ENCODE assay signal across 17 cellular contexts in the genomic region with DNA sequence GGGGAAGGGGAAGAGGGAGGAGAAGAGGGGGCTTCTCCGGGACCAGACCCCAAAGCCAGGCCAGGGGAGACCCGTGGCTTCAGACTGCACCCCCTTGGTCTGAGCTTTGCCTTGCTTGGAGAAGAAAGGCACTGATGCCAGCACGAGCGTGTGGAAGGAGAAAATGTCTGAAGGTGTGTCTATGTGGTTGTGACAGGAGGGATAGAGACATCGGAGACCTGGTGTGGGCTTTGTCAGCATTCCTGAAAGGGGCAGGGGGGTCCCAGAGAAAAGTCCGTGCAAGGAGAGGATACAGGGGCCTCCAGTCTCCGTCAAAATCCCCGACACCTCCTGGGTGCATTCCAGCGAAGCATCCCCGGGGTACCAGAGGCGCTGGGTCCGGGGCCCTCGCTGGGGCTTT.
DNase-seq lines count a peak whose midpoint lies in the region; ATAC-seq and TF ChIP-seq lines count a peak whose summit lies in the region.
"Had no signal": no experiment of that assay in that cellular context is flagged by ENCODE, and none has a peak within 500 bp of the region (broad histone marks: within the 10 kb centered on the region; RNA-seq: fewer than 3 reads in every experiment).

No MANE protein-coding gene starts in this region.

- DNase-seq in H7 (peak; percentile 37), WTC11 (ENCODE audit: low spot score) (no peak), iPS DF 6.9 (ENCODE audit: low read depth, low spot score) (no peak), neural progenitor cell (ENCODE audit: low spot score) (peak; percentile 63), glutamatergic neuron (no peak)
- DNase-seq in activated CD8-positive, alpha-beta memory T cell treated with anti-CD3 and anti-CD28 coated beads for 24 hours, result no peak
- no peak for DNase-seq in activated naive CD8-positive, alpha-beta T cell treated with anti-CD3 and anti-CD28 coated beads, Interleukin-2, amount 50 U/mL, for 24 hours
- DNase-seq: EL, MG63, NCI-H1417, NCI-H1694 treated with DMSO at 0.1 percent for 48 hours, NCI-H2081 treated with DMSO at 0.1 percent for 48 hours, NCI-H2171 treated with DMSO at 0.1 percent for 48 hours, NCI-H524 treated with DMSO at 0.1 percent for 48 hours, SHP77 had no signal

- ATAC-seq in WTC11, result peak; percentile 5
- ATAC-seq in activated naive CD8-positive, alpha-beta T cell treated with anti-CD3 and anti-CD28 coated beads, Interleukin-2, amount 50 U/mL, for 24 hours, result no peak
- ATAC-seq in GM21619 (IDR thresholded peaks at IDR 0.05; ENCODE audit: unreplicated experiment), result no peak

- H3K36me3 ChIP-seq in H7 (replicated peaks; ENCODE audit: control insufficient read depth, insufficient read depth, low read length) (no peaks in the 10 kb centered on the region), iPS DF 6.9 (ENCODE audit: control insufficient read depth, insufficient read depth, low read length) (no peaks in the 10 kb centered on the region), neural progenitor cell (no peaks in the 10 kb centered on the region)
- H3K36me3 ChIP-seq: MG63 had no signal

- H3K4me3 ChIP-seq in H7 (ENCODE audit: insufficient read depth, low read depth, low read length) (peak overlapping the region; percentile 29), iPS DF 6.9 (ENCODE audit: low read length) (peak overlapping the region; percentile 16; the same call in 1 of the 2 replicates), neural progenitor cell (peak overlapping the region; percentile 47)
- H3K4me3 ChIP-seq: MG63 had no signal

- POLR2A ChIA-PET in WTC11 (lab: Charles Lee), result interaction anchor here (0.8 kb wide), 1 partner anchor 19 kb away, joined by 3 read pairs; no protein-coding TSS in a partner anchor

- no peak overlapping the region for H2AFZ ChIP-seq in neural progenitor cell (replicated peaks)

- H3K9me3 Mint-ChIP-seq in WTC11, result peaks cover 13% of the 10 kb centered on the region
- peaks cover 3% of the 10 kb centered on the region for H3K9me3 Mint-ChIP-seq in neural progenitor cell
- H3K9me3 Mint-ChIP-seq in glutamatergic neuron (ENCODE audit: unreplicated experiment), result peaks cover 3% of the 10 kb centered on the region
- peaks cover 10% of the 10 kb centered on the region for H3K9me3 Mint-ChIP-seq in activated naive CD8-positive, alpha-beta T cell treated with anti-CD3 and anti-CD28 coated beads, Interleukin-2, amount 50 U/mL, for 24 hours

- WGBS in iPS DF 6.9 (ENCODE audit: insufficient coverage, insufficient read length), result no CpG with 5 or more reads among the region's 13 CpGs

- H3K27me3 ChIP-seq in H7 (ENCODE audit: control insufficient read depth, insufficient read depth, low read length), result peaks cover 19% of the 10 kb centered on the region; the same call in 1 of the 2 replicates
- H3K27me3 ChIP-seq in iPS DF 6.9 (ENCODE audit: control insufficient read depth, insufficient read depth, low read length), result no peaks in the 10 kb centered on the region
- peaks cover 9% of the 10 kb centered on the region for H3K27me3 ChIP-seq in neural progenitor cell

- H3K27me3 Mint-ChIP-seq in WTC11 (ENCODE audit: low read depth), result peaks cover 18% of the 10 kb centered on the region
- peaks cover 34% of the 10 kb centered on the region for H3K27me3 Mint-ChIP-seq in neural progenitor cell (ENCODE audit: insufficient read depth, low read depth)
- H3K27me3 Mint-ChIP-seq in glutamatergic neuron (ENCODE audit: unreplicated experiment), result peaks cover 3% of the 10 kb centered on the region
- H3K27me3 Mint-ChIP-seq in activated naive CD8-positive, alpha-beta T cell treated with anti-CD3 and anti-CD28 coated beads, Interleukin-2, amount 50 U/mL, for 24 hours, result peaks cover 54% of the 10 kb centered on the region

- H3K27ac ChIP-seq in iPS DF 6.9 (ENCODE audit: low read length) (no peak overlapping the region), neural progenitor cell (peak overlapping the region; percentile 93)
- H3K27ac ChIP-seq: C4-2B had no signal

- H3K4me3 Mint-ChIP-seq in WTC11, result peak overlapping the region; percentile 59
- peak overlapping the region; percentile 74 for H3K4me3 Mint-ChIP-seq in neural progenitor cell
- H3K4me3 Mint-ChIP-seq in glutamatergic neuron (ENCODE audit: unreplicated experiment), result no peak overlapping the region
- H3K4me3 Mint-ChIP-seq in activated naive CD8-positive, alpha-beta T cell treated with anti-CD3 and anti-CD28 coated beads, Interleukin-2, amount 50 U/mL, for 24 hours, result no peak overlapping the region

- peaks cover 5% of the 10 kb centered on the region for H4K20me1 ChIP-seq in neural progenitor cell (ENCODE audit: low read depth)

- TF ChIP-seq CTCF in WTC11 (IDR thresholded peaks at IDR 0.05), result no peak
- TF ChIP-seq CTCF in neural progenitor cell (IDR thresholded peaks at IDR 0.05), result no peak
- TF ChIP-seq CTCF in glutamatergic neuron (IDR thresholded peaks at IDR 0.05; ENCODE audit: partially characterized antibody, unreplicated experiment), result no peak

- peak overlapping the region; percentile 85 for H3K4me2 ChIP-seq in neural progenitor cell

- no peak overlapping the region for H3K9ac ChIP-seq in neural progenitor cell

- H3K9me3 ChIP-seq in iPS DF 6.9 (ENCODE audit: control insufficient read depth, insufficient read depth, low read length) (no peaks in the 10 kb centered on the region), neural progenitor cell (ENCODE audit: low read depth) (no peaks in the 10 kb centered on the region)
- H3K9me3 ChIP-seq: MG63 had no signal

- H3F3A ChIP-seq in neural progenitor cell (ENCODE audit: low read depth), result peaks cover 61% of the 10 kb centered on the region

- H3K4me1 ChIP-seq in iPS DF 6.9 (ENCODE audit: control insufficient read depth, insufficient read depth, low read length), result peaks cover 7% of the 10 kb centered on the region
- peaks cover 45% of the 10 kb centered on the region for H3K4me1 ChIP-seq in neural progenitor cell

- H3K27ac Mint-ChIP-seq in WTC11, result peak overlapping the region; percentile 95
- H3K27ac Mint-ChIP-seq in neural progenitor cell, result peak overlapping the region; percentile 90
- H3K27ac Mint-ChIP-seq in glutamatergic neuron (ENCODE audit: unreplicated experiment), result no peak overlapping the region
- no peak overlapping the region for H3K27ac Mint-ChIP-seq in activated naive CD8-positive, alpha-beta T cell treated with anti-CD3 and anti-CD28 coated beads, Interleukin-2, amount 50 U/mL, for 24 hours

- H3K79me2 ChIP-seq in neural progenitor cell (ENCODE audit: low read depth), result peaks cover 9% of the 10 kb centered on the region

- CTCF ChIA-PET in WTC11 (lab: Charles Lee), result interaction anchor here (1.2 kb wide), 1 partner anchor 148 kb away, joined by 4 read pairs; no protein-coding TSS in a partner anchor

- H3K36me3 Mint-ChIP-seq in WTC11 (peaks cover 9% of the 10 kb centered on the region), neural progenitor cell (no peaks in the 10 kb centered on the region), glutamatergic neuron (ENCODE audit: unreplicated experiment) (no peaks in the 10 kb centered on the region)
- H3K36me3 Mint-ChIP-seq in activated naive CD8-positive, alpha-beta T cell treated with anti-CD3 and anti-CD28 coated beads, Interleukin-2, amount 50 U/mL, for 24 hours (ENCODE audit: low read depth), result peaks cover 1% of the 10 kb centered on the region

- H3K4me1 Mint-ChIP-seq in WTC11 (peaks cover 44% of the 10 kb centered on the region), neural progenitor cell (peaks cover 39% of the 10 kb centered on the region), glutamatergic neuron (ENCODE audit: low read depth, unreplicated experiment) (no peaks in the 10 kb centered on the region)
- no peaks in the 10 kb centered on the region for H3K4me1 Mint-ChIP-seq in activated naive CD8-positive, alpha-beta T cell treated with anti-CD3 and anti-CD28 coated beads, Interleukin-2, amount 50 U/mL, for 24 hours

TF ChIP-seq in WTC11, 78 proteins besides CTCF, POLR2A, EP300 and RAD21:
- TF ChIP-seq, protein P1, sequence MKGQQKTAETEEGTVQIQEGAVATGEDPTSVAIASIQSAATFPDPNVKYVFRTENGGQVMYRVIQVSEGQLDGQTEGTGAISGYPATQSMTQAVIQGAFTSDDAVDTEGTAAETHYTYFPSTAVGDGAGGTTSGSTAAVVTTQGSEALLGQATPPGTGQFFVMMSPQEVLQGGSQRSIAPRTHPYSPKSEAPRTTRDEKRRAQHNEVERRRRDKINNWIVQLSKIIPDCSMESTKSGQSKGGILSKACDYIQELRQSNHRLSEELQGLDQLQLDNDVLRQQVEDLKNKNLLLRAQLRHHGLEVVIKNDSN (CRISPR knock-in tag; IDR thresholded peaks at IDR 0.05), result no peak
- TF ChIP-seq ZNF423 (CRISPR knock-in tag; IDR thresholded peaks at IDR 0.05), result peak; percentile 5; the same call in 1 of the 2 replicates

Comparison
In these comparisons a context has a peak if more than half of its experiments do, and no peak if none do; other contexts are left out.
1. DNase-seq: peak in H7 (single experiment) and neural progenitor cell (single experiment); none in WTC11 (single experiment), iPS DF 6.9 (single experiment), activated CD8-positive, alpha-beta memory T cell treated with anti-CD3 and anti-CD28 coated beads for 24 hours (single experiment), glutamatergic neuron (single experiment) and activated naive CD8-positive, alpha-beta T cell treated with anti-CD3 and anti-CD28 coated beads, Interleukin-2, amount 50 U/mL, for 24 hours (single experiment).
2. H3K27ac Mint-ChIP-seq: peak in WTC11 (single experiment) and neural progenitor cell (single experiment); none in glutamatergic neuron (single experiment) and activated naive CD8-positive, alpha-beta T cell treated with anti-CD3 and anti-CD28 coated beads, Interleukin-2, amount 50 U/mL, for 24 hours (single experiment).
3. H3K4me3 Mint-ChIP-seq: peak in WTC11 (single experiment) and neural progenitor cell (single experiment); none in glutamatergic neuron (single experiment) and activated naive CD8-positive, alpha-beta T cell treated with anti-CD3 and anti-CD28 coated beads, Interleukin-2, amount 50 U/mL, for 24 hours (single experiment).
4. Peak in every context shown above with its lines, with median percentiles within 50 percentile points of each other: H3K4me3 ChIP-seq.